ENCODE assay signal across 1 cellular context in genomic region chr17:81086789-81087551, GRCh38.
TF ChIP-seq lines count a peak whose summit lies in the region.

No MANE protein-coding gene starts in this region.

TF ChIP-seq in SK-N-SH, 30 proteins besides CTCF, POLR2A, EP300 and RAD21 (continued from another document):
- TF ChIP-seq RFX5 (IDR thresholded peaks at IDR 0.05; ENCODE audit: low read length) = no peak
- TF ChIP-seq CHD2 (IDR thresholded peaks at IDR 0.05; ENCODE audit: low read length, partially characterized antibody) = no peak
- TF ChIP-seq NRF1 (IDR thresholded peaks at IDR 0.05; ENCODE audit: low read depth, low read length) = no peak
- no peak for TF ChIP-seq POLR2AphosphoS5 (IDR thresholded peaks at IDR 0.05; ENCODE audit: low read depth, low read length)
- TF ChIP-seq, protein P1, sequence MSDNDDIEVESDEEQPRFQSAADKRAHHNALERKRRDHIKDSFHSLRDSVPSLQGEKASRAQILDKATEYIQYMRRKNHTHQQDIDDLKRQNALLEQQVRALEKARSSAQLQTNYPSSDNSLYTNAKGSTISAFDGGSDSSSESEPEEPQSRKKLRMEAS (IDR thresholded peaks at IDR 0.05; ENCODE audit: low read depth) = no peak
- TF ChIP-seq MXI1 (IDR thresholded peaks at IDR 0.05; ENCODE audit: low read depth, low read length) = no peak
- TF ChIP-seq USF2 (IDR thresholded peaks at IDR 0.05; ENCODE audit: borderline replicate concordance, low read depth, low read length) = no peak
